22 cellular contexts compared by ENCODE assay signal in the genomic region with DNA sequence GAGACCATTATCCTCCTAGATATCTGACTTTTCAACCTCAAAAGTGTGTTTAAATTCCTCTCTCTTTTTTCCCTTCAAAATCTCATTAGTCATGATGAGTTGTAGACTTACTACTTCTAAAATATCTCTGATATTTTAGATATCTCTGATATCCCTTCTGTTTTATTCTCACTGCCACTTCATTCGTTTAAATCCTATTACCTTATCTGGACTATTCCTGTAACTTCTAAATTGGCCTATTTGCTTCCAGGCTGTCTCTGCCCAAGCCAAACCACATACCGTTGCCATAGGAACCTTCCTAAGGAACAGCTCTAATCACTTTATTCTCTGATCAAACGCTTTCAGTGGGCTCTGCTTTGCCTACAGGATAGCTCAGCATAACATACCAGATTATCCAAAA.
"Had no signal": no experiment of that assay in that cellular context is flagged by ENCODE, and none has a peak within 500 bp of the region (broad histone marks: within the 10 kb centered on the region; RNA-seq: fewer than 3 reads in every experiment).

No MANE protein-coding gene starts in this region.

- H3K4me1 ChIP-seq: foreskin keratinocyte, psoas muscle, spleen, tibial nerve, upper lobe of right lung, vagina had no signal

- H3K27me3 Mint-ChIP-seq: dendritic cell treated with granulocyte-macrophage colony-stimulating factor and Interleukin-4, amounts not matched to agents 40 ng/mL and 50 ng/mL, for 4 days; naive thymus-derived CD4-positive, alpha-beta T cell; stimulated activated memory B cell treated with anti-CD40 and anti-IgM and Interleukin-4, amounts not matched to agents 10 μg/mL and 1 μg/mL and 100 μg/mL, for 72 hours; stimulated activated naive CD8-positive, alpha-beta T cell treated with anti-CD3 and anti-CD28 coated beads, Interleukin-15, amount 100 ng/mL, for 72 hours had no signal

- H3K4me3 Mint-ChIP-seq: dendritic cell treated with granulocyte-macrophage colony-stimulating factor and Interleukin-4, amounts not matched to agents 40 ng/mL and 50 ng/mL, for 4 days; naive thymus-derived CD4-positive, alpha-beta T cell; nephron progenitor cell; stimulated activated memory B cell treated with anti-CD40 and anti-IgM and Interleukin-4, amounts not matched to agents 10 μg/mL and 1 μg/mL and 100 μg/mL, for 72 hours; stimulated activated naive CD8-positive, alpha-beta T cell treated with anti-CD3 and anti-CD28 coated beads, Interleukin-15, amount 100 ng/mL, for 72 hours had no signal

- H3K4me1 Mint-ChIP-seq: naive thymus-derived CD4-positive, alpha-beta T cell; nephron progenitor cell; stimulated activated memory B cell treated with anti-CD40 and anti-IgM and Interleukin-4, amounts not matched to agents 10 μg/mL and 1 μg/mL and 100 μg/mL, for 72 hours; stimulated activated naive CD8-positive, alpha-beta T cell treated with anti-CD3 and anti-CD28 coated beads, Interleukin-15, amount 100 ng/mL, for 72 hours had no signal

- ATAC-seq: foreskin keratinocyte; left colon; naive thymus-derived CD4-positive, alpha-beta T cell; psoas muscle; sciatic nerve; stimulated activated memory B cell treated with anti-CD40 and anti-IgM and Interleukin-4, amounts not matched to agents 10 μg/mL and 1 μg/mL and 100 μg/mL, for 72 hours; stimulated activated naive CD8-positive, alpha-beta T cell treated with anti-CD3 and anti-CD28 coated beads, Interleukin-15, amount 100 ng/mL, for 72 hours; upper lobe of right lung had no signal

- H3K36me3 ChIP-seq: neutrophil, spleen, tibial nerve, upper lobe of right lung, vagina had no signal

- H3K36me3 Mint-ChIP-seq: naive thymus-derived CD4-positive, alpha-beta T cell; stimulated activated memory B cell treated with anti-CD40 and anti-IgM and Interleukin-4, amounts not matched to agents 10 μg/mL and 1 μg/mL and 100 μg/mL, for 72 hours had no signal

- H3K27me3 ChIP-seq: foreskin keratinocyte, neutrophil, spleen, testis, tibial nerve, upper lobe of right lung, vagina had no signal

- DNase-seq: erythroblast; foreskin keratinocyte; kidney; left colon; naive thymus-derived CD4-positive, alpha-beta T cell; nephron progenitor cell; psoas muscle; retina; spleen; stimulated activated CD4-positive, alpha-beta T cell treated with anti-CD3 and anti-CD28 coated beads, Interleukin-15, amount 100 ng/mL, for 24 hours; stimulated activated CD4-positive, alpha-beta T cell treated with anti-CD3 and anti-CD28 coated beads, Interleukin-1b, Interleukin-23, amount 100 ng/mL, for 48 hours; stimulated activated CD4-positive, alpha-beta T cell treated with anti-CD3 and anti-CD28 coated beads, Interleukin-4, amount 100 ng/mL, for 24 hours; stimulated activated naive CD8-positive, alpha-beta T cell treated with anti-CD3 and anti-CD28 coated beads, Interleukin-15, amount 100 ng/mL, for 72 hours; testis; upper lobe of right lung had no signal

- H3K9me3 ChIP-seq: neutrophil, psoas muscle, testis, upper lobe of right lung, vagina had no signal

- H3K27ac ChIP-seq: foreskin keratinocyte, neutrophil, psoas muscle, spleen, testis, tibial nerve, upper lobe of right lung, vagina had no signal

- FAIRE-seq: endothelial cell of umbilical vein, kidney had no signal

- H3K4me3 ChIP-seq: psoas muscle, spleen, testis, tibial nerve, upper lobe of right lung, vagina had no signal

- H3K27ac Mint-ChIP-seq: dendritic cell treated with granulocyte-macrophage colony-stimulating factor and Interleukin-4, amounts not matched to agents 40 ng/mL and 50 ng/mL, for 4 days; naive thymus-derived CD4-positive, alpha-beta T cell; nephron progenitor cell; stimulated activated memory B cell treated with anti-CD40 and anti-IgM and Interleukin-4, amounts not matched to agents 10 μg/mL and 1 μg/mL and 100 μg/mL, for 72 hours; stimulated activated naive CD8-positive, alpha-beta T cell treated with anti-CD3 and anti-CD28 coated beads, Interleukin-15, amount 100 ng/mL, for 72 hours had no signal
